8 cellular contexts compared by ENCODE assay signal in the genomic region with DNA sequence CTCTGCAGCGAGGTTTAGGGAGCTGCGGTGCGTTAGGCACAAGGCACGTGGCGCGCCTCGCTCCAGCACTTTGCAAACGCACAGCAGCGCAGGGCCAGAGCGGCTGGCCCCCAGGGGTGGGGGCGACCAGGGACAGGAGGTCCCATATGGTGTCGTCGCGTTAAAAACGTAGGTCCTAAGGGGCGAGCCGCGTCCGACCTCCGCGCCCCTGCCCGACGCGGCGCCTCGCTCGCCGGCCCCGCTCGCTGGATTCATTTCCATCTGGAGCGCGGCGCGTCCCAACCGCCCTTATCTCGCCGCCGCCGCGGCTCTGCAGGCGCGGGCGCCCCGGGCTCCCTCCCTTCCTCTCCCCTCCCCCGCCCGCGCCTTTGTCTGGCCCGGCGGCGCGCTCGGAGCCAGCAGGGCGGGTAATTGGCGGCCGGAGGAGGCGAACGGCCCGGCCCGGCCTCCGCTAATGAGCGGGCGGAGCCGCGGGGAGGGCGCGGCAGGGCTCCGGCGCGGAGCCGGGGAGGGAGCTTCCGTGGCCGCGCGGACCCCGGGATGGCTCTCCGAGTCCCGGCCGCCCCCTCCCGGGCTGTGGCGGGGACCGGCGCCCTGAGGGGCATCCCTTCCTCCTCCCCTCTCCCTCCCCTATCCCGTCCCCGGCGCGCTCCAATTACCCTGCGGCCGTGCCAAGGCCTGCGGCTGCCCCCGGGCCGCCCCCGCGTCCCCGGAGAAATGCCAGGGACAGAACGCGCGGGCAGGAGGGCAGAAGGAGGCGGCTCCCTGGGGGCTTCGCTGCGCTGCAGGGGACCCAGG.
DNase-seq lines count a peak whose midpoint lies in the region; ATAC-seq and TF ChIP-seq lines count a peak whose summit lies in the region.

No MANE protein-coding gene starts in this region.

- DNase-seq in activated CD8-positive, alpha-beta memory T cell treated with anti-CD3 and anti-CD28 coated beads for 24 hours: peak; percentile 65
- DNase-seq in activated CD8-positive, alpha-beta memory T cell treated with anti-CD3 and anti-CD28 coated beads, Interleukin-2, amount 50 U/mL, for 4 hours: no peak
- DNase-seq in OCI-M1 (lab: John Stamatoyannopoulos, UW): peak; percentile 72
- DNase-seq in skeletal muscle cell (ENCODE audit: low read depth): no peak
- DNase-seq in effector CD8-positive, alpha-beta T cell (lab: John Stamatoyannopoulos, UW): no peak

- peak overlapping the region; percentile 24 for H3K9ac ChIP-seq in iPS-15b (ENCODE audit: low read depth, low read length)

- H3K36me3 Mint-ChIP-seq in brain: no peaks in the 10 kb centered on the region

- H3K4me3 ChIP-seq in iPS-15b (ENCODE audit: low read depth, low read length): peak overlapping the region; percentile 61
- H3K4me3 ChIP-seq in skeletal muscle cell (ENCODE audit: low read depth, low read length): peak overlapping the region; percentile 39

- peak overlapping the region in 4 of 5 experiments; percentile 62 to 81 (median 74) for H3K4me3 Mint-ChIP-seq in brain

- no peak for ATAC-seq in HG02678 (IDR thresholded peaks at IDR 0.05; ENCODE audit: unreplicated experiment)

- peaks cover 21% of the 10 kb centered on the region for H3K4me1 ChIP-seq in iPS-15b (ENCODE audit: control insufficient read depth, insufficient read depth, low read length)

- H3K27me3 ChIP-seq in iPS-15b (ENCODE audit: control insufficient read depth, insufficient read depth, low read length): peaks cover 17% of the 10 kb centered on the region

- H3K9me3 Mint-ChIP-seq in brain: peaks cover 0 to 5% (median 0%) of the 10 kb centered on the region in 5 experiments

- peaks cover 34% of the 10 kb centered on the region for H3K4me1 Mint-ChIP-seq in brain

- H3K36me3 ChIP-seq in iPS-15b (ENCODE audit: control insufficient read depth, insufficient read depth, low read length): no peaks in the 10 kb centered on the region

- H3K27me3 Mint-ChIP-seq in brain: peaks cover 4% of the 10 kb centered on the region

- H3K9me3 ChIP-seq in iPS-15b (ENCODE audit: control insufficient read depth, insufficient read depth, low read length): no peaks in the 10 kb centered on the region

- TF ChIP-seq CTCF in brain (conservative IDR thresholded peaks at IDR 0.05): no peak

- H3K27ac Mint-ChIP-seq in brain: peak overlapping the region in 3 of 5 experiments; percentile 47 to 87 (median 80)

Comparison
In these comparisons a context has a peak if more than half of its experiments do, and no peak if none do; other contexts are left out.
1. DNase-seq: peak in activated CD8-positive, alpha-beta memory T cell treated with anti-CD3 and anti-CD28 coated beads for 24 hours (single experiment) and OCI-M1 (single experiment); none in activated CD8-positive, alpha-beta memory T cell treated with anti-CD3 and anti-CD28 coated beads, Interleukin-2, amount 50 U/mL, for 4 hours (single experiment), skeletal muscle cell (single experiment) and effector CD8-positive, alpha-beta T cell (single experiment).